In the genomic region with DNA sequence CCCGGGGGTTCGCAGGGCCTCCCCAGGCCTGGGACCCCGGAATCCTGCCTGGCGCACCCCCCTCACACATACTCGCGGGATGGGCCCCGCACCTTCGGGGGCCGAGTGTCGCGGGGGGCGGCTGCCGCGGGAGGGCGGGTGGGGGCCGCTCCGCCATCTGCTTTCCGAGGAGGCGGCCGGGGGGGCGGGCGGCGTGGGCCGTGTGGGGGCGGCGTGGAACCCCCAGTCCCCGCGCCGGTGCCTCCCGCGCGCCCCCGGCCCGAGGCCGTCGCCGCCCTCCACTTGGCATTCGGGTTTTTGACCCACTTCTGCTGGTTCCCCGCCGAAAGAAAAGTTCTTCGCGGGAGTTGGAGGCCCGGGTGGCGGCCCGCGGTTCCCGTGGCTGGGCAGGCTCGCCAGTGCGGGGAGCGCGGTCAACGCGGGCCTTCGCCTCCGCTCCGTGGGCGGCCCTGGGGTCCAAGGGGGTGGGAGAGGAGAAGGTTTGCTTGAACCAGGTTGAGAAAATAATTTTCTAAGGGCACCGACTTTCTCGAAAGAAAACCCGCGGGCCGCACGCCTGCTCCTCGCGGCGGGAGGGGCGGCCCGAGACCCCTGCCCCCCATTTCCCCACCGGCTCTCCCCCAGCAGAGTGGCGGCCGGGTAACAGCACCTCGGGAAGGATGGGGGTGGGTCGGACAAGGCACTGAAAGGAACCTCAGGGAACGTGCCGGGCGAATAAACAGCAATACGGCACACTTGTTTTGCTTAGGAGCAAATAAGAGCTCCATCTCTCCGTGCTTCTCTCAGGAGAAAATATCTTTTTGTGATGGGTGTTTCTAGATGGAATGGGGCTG, we compare ENCODE assay signal across 1 cellular context.
TF ChIP-seq lines count a peak whose summit lies in the region.

No MANE protein-coding gene starts in this region.

TF ChIP-seq in WTC11, 78 proteins besides CTCF, POLR2A, EP300 and RAD21 (continued from another document):
- TF ChIP-seq, protein P1, sequence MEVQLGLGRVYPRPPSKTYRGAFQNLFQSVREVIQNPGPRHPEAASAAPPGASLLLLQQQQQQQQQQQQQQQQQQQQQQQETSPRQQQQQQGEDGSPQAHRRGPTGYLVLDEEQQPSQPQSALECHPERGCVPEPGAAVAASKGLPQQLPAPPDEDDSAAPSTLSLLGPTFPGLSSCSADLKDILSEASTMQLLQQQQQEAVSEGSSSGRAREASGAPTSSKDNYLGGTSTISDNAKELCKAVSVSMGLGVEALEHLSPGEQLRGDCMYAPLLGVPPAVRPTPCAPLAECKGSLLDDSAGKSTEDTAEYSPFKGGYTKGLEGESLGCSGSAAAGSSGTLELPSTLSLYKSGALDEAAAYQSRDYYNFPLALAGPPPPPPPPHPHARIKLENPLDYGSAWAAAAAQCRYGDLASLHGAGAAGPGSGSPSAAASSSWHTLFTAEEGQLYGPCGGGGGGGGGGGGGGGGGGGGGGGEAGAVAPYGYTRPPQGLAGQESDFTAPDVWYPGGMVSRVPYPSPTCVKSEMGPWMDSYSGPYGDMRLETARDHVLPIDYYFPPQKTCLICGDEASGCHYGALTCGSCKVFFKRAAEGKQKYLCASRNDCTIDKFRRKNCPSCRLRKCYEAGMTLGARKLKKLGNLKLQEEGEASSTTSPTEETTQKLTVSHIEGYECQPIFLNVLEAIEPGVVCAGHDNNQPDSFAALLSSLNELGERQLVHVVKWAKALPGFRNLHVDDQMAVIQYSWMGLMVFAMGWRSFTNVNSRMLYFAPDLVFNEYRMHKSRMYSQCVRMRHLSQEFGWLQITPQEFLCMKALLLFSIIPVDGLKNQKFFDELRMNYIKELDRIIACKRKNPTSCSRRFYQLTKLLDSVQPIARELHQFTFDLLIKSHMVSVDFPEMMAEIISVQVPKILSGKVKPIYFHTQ (CRISPR knock-in tag; IDR thresholded peaks at IDR 0.05), result no peak
- TF ChIP-seq ETV6 (CRISPR knock-in tag; IDR thresholded peaks at IDR 0.05) (no peak), KAT7 (CRISPR knock-in tag; IDR thresholded peaks at IDR 0.05; ENCODE audit: borderline replicate concordance) (no peak), ATF1 (CRISPR knock-in tag; IDR thresholded peaks at IDR 0.05) (no peak), SMAD4 (CRISPR knock-in tag; IDR thresholded peaks at IDR 0.05) (no peak), ZNF121 (CRISPR knock-in tag; IDR thresholded peaks at IDR 0.05) (no peak), NFE2L1 (CRISPR knock-in tag; IDR thresholded peaks at IDR 0.05) (no peak), NFYB (CRISPR knock-in tag; conservative IDR thresholded peaks at IDR 0.05; ENCODE audit: low read depth) (no peak)
- TF ChIP-seq, protein P2, sequence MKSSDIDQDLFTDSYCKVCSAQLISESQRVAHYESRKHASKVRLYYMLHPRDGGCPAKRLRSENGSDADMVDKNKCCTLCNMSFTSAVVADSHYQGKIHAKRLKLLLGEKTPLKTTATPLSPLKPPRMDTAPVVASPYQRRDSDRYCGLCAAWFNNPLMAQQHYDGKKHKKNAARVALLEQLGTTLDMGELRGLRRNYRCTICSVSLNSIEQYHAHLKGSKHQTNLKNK (CRISPR knock-in tag; IDR thresholded peaks at IDR 0.05), result no peak
- TF ChIP-seq, protein P3, sequence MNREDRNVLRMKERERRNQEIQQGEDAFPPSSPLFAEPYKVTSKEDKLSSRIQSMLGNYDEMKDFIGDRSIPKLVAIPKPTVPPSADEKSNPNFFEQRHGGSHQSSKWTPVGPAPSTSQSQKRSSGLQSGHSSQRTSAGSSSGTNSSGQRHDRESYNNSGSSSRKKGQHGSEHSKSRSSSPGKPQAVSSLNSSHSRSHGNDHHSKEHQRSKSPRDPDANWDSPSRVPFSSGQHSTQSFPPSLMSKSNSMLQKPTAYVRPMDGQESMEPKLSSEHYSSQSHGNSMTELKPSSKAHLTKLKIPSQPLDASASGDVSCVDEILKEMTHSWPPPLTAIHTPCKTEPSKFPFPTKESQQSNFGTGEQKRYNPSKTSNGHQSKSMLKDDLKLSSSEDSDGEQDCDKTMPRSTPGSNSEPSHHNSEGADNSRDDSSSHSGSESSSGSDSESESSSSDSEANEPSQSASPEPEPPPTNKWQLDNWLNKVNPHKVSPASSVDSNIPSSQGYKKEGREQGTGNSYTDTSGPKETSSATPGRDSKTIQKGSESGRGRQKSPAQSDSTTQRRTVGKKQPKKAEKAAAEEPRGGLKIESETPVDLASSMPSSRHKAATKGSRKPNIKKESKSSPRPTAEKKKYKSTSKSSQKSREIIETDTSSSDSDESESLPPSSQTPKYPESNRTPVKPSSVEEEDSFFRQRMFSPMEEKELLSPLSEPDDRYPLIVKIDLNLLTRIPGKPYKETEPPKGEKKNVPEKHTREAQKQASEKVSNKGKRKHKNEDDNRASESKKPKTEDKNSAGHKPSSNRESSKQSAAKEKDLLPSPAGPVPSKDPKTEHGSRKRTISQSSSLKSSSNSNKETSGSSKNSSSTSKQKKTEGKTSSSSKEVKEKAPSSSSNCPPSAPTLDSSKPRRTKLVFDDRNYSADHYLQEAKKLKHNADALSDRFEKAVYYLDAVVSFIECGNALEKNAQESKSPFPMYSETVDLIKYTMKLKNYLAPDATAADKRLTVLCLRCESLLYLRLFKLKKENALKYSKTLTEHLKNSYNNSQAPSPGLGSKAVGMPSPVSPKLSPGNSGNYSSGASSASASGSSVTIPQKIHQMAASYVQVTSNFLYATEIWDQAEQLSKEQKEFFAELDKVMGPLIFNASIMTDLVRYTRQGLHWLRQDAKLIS (CRISPR knock-in tag; IDR thresholded peaks at IDR 0.05; ENCODE audit: borderline replicate concordance), result no peak
- TF ChIP-seq, protein P4, sequence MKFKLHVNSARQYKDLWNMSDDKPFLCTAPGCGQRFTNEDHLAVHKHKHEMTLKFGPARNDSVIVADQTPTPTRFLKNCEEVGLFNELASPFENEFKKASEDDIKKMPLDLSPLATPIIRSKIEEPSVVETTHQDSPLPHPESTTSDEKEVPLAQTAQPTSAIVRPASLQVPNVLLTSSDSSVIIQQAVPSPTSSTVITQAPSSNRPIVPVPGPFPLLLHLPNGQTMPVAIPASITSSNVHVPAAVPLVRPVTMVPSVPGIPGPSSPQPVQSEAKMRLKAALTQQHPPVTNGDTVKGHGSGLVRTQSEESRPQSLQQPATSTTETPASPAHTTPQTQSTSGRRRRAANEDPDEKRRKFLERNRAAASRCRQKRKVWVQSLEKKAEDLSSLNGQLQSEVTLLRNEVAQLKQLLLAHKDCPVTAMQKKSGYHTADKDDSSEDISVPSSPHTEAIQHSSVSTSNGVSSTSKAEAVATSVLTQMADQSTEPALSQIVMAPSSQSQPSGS (CRISPR knock-in tag; IDR thresholded peaks at IDR 0.05; ENCODE audit: borderline replicate concordance, low read depth), result no peak
- TF ChIP-seq, protein P5, sequence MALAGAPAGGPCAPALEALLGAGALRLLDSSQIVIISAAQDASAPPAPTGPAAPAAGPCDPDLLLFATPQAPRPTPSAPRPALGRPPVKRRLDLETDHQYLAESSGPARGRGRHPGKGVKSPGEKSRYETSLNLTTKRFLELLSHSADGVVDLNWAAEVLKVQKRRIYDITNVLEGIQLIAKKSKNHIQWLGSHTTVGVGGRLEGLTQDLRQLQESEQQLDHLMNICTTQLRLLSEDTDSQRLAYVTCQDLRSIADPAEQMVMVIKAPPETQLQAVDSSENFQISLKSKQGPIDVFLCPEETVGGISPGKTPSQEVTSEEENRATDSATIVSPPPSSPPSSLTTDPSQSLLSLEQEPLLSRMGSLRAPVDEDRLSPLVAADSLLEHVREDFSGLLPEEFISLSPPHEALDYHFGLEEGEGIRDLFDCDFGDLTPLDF (CRISPR knock-in tag; IDR thresholded peaks at IDR 0.05), result no peak
TF ChIP-seq in WTC11: peak in this region for 0.
